ENCODE assay signal across 8 cellular contexts in genomic region chr6:119079288-119079809, GRCh38. TPM values are rescaled to one million over a fixed set of nuclear protein-coding genes. Genes with fewer than 3 reads are reported as not detected.
DNase-seq lines count a peak whose midpoint lies in the region; ATAC-seq and TF ChIP-seq lines count a peak whose summit lies in the region.

No MANE protein-coding gene starts in this region.

- WGBS in suprapubic skin: 3% methylated on average over 9 of the region's 9 CpGs

- TF ChIP-seq EP300 in suprapubic skin (IDR thresholded peaks at IDR 0.05): no peak

- H3K9ac ChIP-seq in adipocyte (ENCODE audit: low read length): peak overlapping the region; percentile 83

- in situ Hi-C loops in HAP-1 (cut with MboI; ENCODE audit: low sequenced_read_pairs): no loop called here

- H3K4me3 ChIP-seq in HAP-1: peak overlapping the region; percentile 53
- peak overlapping the region; percentile 86 for H3K4me3 ChIP-seq in adipocyte (ENCODE audit: low read length)
- H3K4me3 ChIP-seq in kidney epithelial cell (ENCODE audit: low read depth, low read length): peak overlapping the region; percentile 62
- H3K4me3 ChIP-seq in suprapubic skin: peak overlapping the region; percentile 71

- H3K27me3 ChIP-seq in HAP-1 (ENCODE audit: low read depth): no peaks in the 10 kb centered on the region
- H3K27me3 ChIP-seq in adipocyte (replicated peaks; ENCODE audit: control insufficient read depth, insufficient read depth, low read length): peaks cover 3% of the 10 kb centered on the region
- peaks cover 6% of the 10 kb centered on the region for H3K27me3 ChIP-seq in kidney epithelial cell (ENCODE audit: control insufficient read depth, insufficient read depth, low read length)
- no peaks in the 10 kb centered on the region for H3K27me3 ChIP-seq in suprapubic skin

- H3K9me3 ChIP-seq in HAP-1: no peaks in the 10 kb centered on the region; the same call in 1 of the 2 replicates
- H3K9me3 ChIP-seq in adipocyte (ENCODE audit: control insufficient read depth, low read length): peaks cover 8% of the 10 kb centered on the region
- H3K9me3 ChIP-seq in suprapubic skin: no peaks in the 10 kb centered on the region

- TF ChIP-seq CTCF in kidney epithelial cell (IDR thresholded peaks at IDR 0.05; ENCODE audit: insufficient read depth, low read length, poor library complexity, severe bottlenecking) (no peak), suprapubic skin (IDR thresholded peaks at IDR 0.05) (no peak)

- H3K27ac ChIP-seq in suprapubic skin: peak overlapping the region; percentile 61

- TF ChIP-seq POLR2A in suprapubic skin (IDR thresholded peaks at IDR 0.05) (no peak), GM18505 (IDR thresholded peaks at IDR 0.05; ENCODE audit: borderline replicate concordance, extremely low read depth, insufficient read depth, insufficient read length) (no peak)

- peaks cover 19% of the 10 kb centered on the region for H3K4me1 ChIP-seq in HAP-1
- H3K4me1 ChIP-seq in adipocyte (ENCODE audit: control insufficient read depth, insufficient read depth, low read length): peaks cover 18% of the 10 kb centered on the region
- peaks cover 22% of the 10 kb centered on the region for H3K4me1 ChIP-seq in suprapubic skin

- ATAC-seq in GM18505 (IDR thresholded peaks at IDR 0.05; ENCODE audit: unreplicated experiment): no peak

- peak; percentile 25 for DNase-seq in A172 (ENCODE audit: low spot score)
- DNase-seq in HAP-1 (ENCODE audit: low spot score in 2 of 2): no peak
- peak; percentile 52 for DNase-seq in adipocyte (ENCODE audit: low read depth)
- DNase-seq in kidney epithelial cell (ENCODE audit: low read depth): no peak
- no peak for DNase-seq in suprapubic skin (ENCODE audit: low spot score in 2 of 2)
- no peak for DNase-seq in NCI-H526 treated with DMSO at 0.1 percent for 48 hours (lab: John Stamatoyannopoulos, UW)
- no peak for DNase-seq in H4 (ENCODE audit: low spot score)

- H3K36me3 ChIP-seq in HAP-1 (replicated peaks) (no peaks in the 10 kb centered on the region), adipocyte (ENCODE audit: control insufficient read depth, insufficient read depth, low read length, severe bottlenecking) (no peaks in the 10 kb centered on the region), kidney epithelial cell (ENCODE audit: control insufficient read depth, insufficient read depth, low read length) (no peaks in the 10 kb centered on the region), suprapubic skin (no peaks in the 10 kb centered on the region)

RNA-seq across cellular contexts. Expression of gene FAM184A, which starts 0.9 kb away (rescaled TPM):
- 3.1 and 4.6 TPM in 2 replicates for total RNA-seq in A172 (2014; rRNA removed; shearing (Covaris generic))
- total RNA-seq in kidney epithelial cell: 2.0 and 4.0 TPM in 2 replicates
- 1 to 10 TPM in 3 of 4 donors, under 1 TPM in 1; 0.19 to 6.8 (median 1.8) TPM for total RNA-seq in suprapubic skin
- 1.4 and 2.1 TPM in 2 replicates for total RNA-seq in H4 (2014; rRNA removed; shearing (Covaris generic))

Comparison
In these comparisons a context has a peak if more than half of its experiments do, and no peak if none do; other contexts are left out.
1. DNase-seq: peak in A172 (single experiment) and adipocyte (single experiment); none in HAP-1 (0 of 2), kidney epithelial cell (single experiment), suprapubic skin (0 of 2), NCI-H526 treated with DMSO at 0.1 percent for 48 hours (single experiment) and H4 (single experiment).
2. Peak in every context shown above with its lines, with median percentiles within 50 percentile points of each other: H3K4me3 ChIP-seq.